Comparison of ENCODE assay signal across 8 cellular contexts in genomic region chr12:50764861-50765324, GRCh38. TPM values are rescaled to one million over a fixed set of nuclear protein-coding genes. Genes with fewer than 3 reads are reported as not detected.
DNase-seq lines count a peak whose midpoint lies in the region; ATAC-seq and TF ChIP-seq lines count a peak whose summit lies in the region.

No MANE protein-coding gene starts in this region.

- peak overlapping the region; percentile 93 to 97 (median 93) for H3K27ac Mint-ChIP-seq in CD4-positive, CD25-positive, alpha-beta regulatory T cell
- H3K27ac Mint-ChIP-seq in T-helper 2 cell treated with Interferon-gamma antibody and Interleukin-4, amounts not matched to agents 5 μg/mL and 100 μg/mL, for 36 hours = peak overlapping the region; percentile 95
- H3K27ac Mint-ChIP-seq in mesothelial cell of epicardium = peak overlapping the region; percentile 86

- no peak for TF ChIP-seq CTCF in mesothelial cell of epicardium (IDR thresholded peaks at IDR 0.05; ENCODE audit: unreplicated experiment)

- peak; percentile 35 to 70 (median 61) for DNase-seq in CD4-positive, CD25-positive, alpha-beta regulatory T cell
- peak; percentile 31 for DNase-seq in HuH-7 (ENCODE audit: low spot score)
- DNase-seq in T-helper 2 cell treated with Interferon-gamma antibody and Interleukin-4, amounts not matched to agents 5 μg/mL and 100 μg/mL, for 36 hours (ENCODE audit: low spot score) = no peak
- peak in 1 of 2 experiments; percentile 23 for DNase-seq in mesothelial cell of epicardium (ENCODE audit: low spot score in 2 of 2, unreplicated experiment in 2 of 2)

- ATAC-seq in CD4-positive, CD25-positive, alpha-beta regulatory T cell (ENCODE audit: low read depth in 2 of 2) = peak; percentile 4 to 9
- ATAC-seq in GM19035 (IDR thresholded peaks at IDR 0.05; ENCODE audit: unreplicated experiment) (peak; percentile 2), HG02970 (IDR thresholded peaks at IDR 0.05; ENCODE audit: low FRiP score, unreplicated experiment) (no peak)

- peaks cover 10% of the 10 kb centered on the region for H3K27me3 Mint-ChIP-seq in CD4-positive, CD25-positive, alpha-beta regulatory T cell
- H3K27me3 Mint-ChIP-seq in T-helper 2 cell treated with Interferon-gamma antibody and Interleukin-4, amounts not matched to agents 5 μg/mL and 100 μg/mL, for 36 hours (ENCODE audit: low read depth) = peaks cover 2% of the 10 kb centered on the region
- no peaks in the 10 kb centered on the region for H3K27me3 Mint-ChIP-seq in mesothelial cell of epicardium (ENCODE audit: low read depth)

- H3K4me3 ChIP-seq in CD4-positive, CD25-positive, alpha-beta regulatory T cell (ENCODE audit: low read depth, low read length) = peak overlapping the region; percentile 94
- peak overlapping the region; percentile 95 for H3K4me3 ChIP-seq in ectodermal cell (ENCODE audit: insufficient read depth, low read depth, low read length)

- no peaks in the 10 kb centered on the region for H3K27me3 ChIP-seq in CD4-positive, CD25-positive, alpha-beta regulatory T cell (ENCODE audit: control insufficient read depth, insufficient read depth, low read length)
- no peaks in the 10 kb centered on the region for H3K27me3 ChIP-seq in ectodermal cell (ENCODE audit: control insufficient read depth, insufficient read depth, low read length, poor library complexity, severe bottlenecking)

- H3K27ac ChIP-seq in CD4-positive, CD25-positive, alpha-beta regulatory T cell (ENCODE audit: insufficient read depth, low read length, poor library complexity, severe bottlenecking) = peak overlapping the region; percentile 89
- H3K27ac ChIP-seq in ectodermal cell (ENCODE audit: insufficient read depth, low read depth, low read length, poor library complexity, severe bottlenecking) = peak overlapping the region; percentile 98
- peak overlapping the region; percentile 89 for H3K27ac ChIP-seq in temporal lobe (ENCODE audit: low read depth, low read length)

- H3K9me3 Mint-ChIP-seq in CD4-positive, CD25-positive, alpha-beta regulatory T cell = peaks cover 0 to 10% (median 0%) of the 10 kb centered on the region in 7 donors
- H3K9me3 Mint-ChIP-seq in T-helper 2 cell treated with Interferon-gamma antibody and Interleukin-4, amounts not matched to agents 5 μg/mL and 100 μg/mL, for 36 hours = no peaks in the 10 kb centered on the region
- H3K9me3 Mint-ChIP-seq in mesothelial cell of epicardium = no peaks in the 10 kb centered on the region

- 2% methylated on average over 17 of the region's 17 CpGs for WGBS in ectodermal cell, 2 experiments

- peaks cover 25% of the 10 kb centered on the region for H3K4me1 ChIP-seq in CD4-positive, CD25-positive, alpha-beta regulatory T cell (ENCODE audit: control insufficient read depth, insufficient read depth, low read length, poor library complexity, severe bottlenecking)
- no peaks in the 10 kb centered on the region for H3K4me1 ChIP-seq in ectodermal cell (ENCODE audit: control insufficient read depth, insufficient read depth, low read length)

- no peaks in the 10 kb centered on the region for H3K36me3 ChIP-seq in CD4-positive, CD25-positive, alpha-beta regulatory T cell (ENCODE audit: control insufficient read depth, insufficient read depth, low read length)
- no peaks in the 10 kb centered on the region for H3K36me3 ChIP-seq in ectodermal cell (ENCODE audit: control insufficient read depth, insufficient read depth, low read length)

- peak overlapping the region; percentile 86 to 96 (median 92) for H3K4me3 Mint-ChIP-seq in CD4-positive, CD25-positive, alpha-beta regulatory T cell
- peak overlapping the region; percentile 93 for H3K4me3 Mint-ChIP-seq in T-helper 2 cell treated with Interferon-gamma antibody and Interleukin-4, amounts not matched to agents 5 μg/mL and 100 μg/mL, for 36 hours
- peak overlapping the region; percentile 84 for H3K4me3 Mint-ChIP-seq in mesothelial cell of epicardium

- H3K36me3 Mint-ChIP-seq in CD4-positive, CD25-positive, alpha-beta regulatory T cell = no peaks in the 10 kb centered on the region
- H3K36me3 Mint-ChIP-seq in T-helper 2 cell treated with Interferon-gamma antibody and Interleukin-4, amounts not matched to agents 5 μg/mL and 100 μg/mL, for 36 hours (ENCODE audit: low read depth) = peaks cover 18% of the 10 kb centered on the region
- peaks cover 5% of the 10 kb centered on the region for H3K36me3 Mint-ChIP-seq in mesothelial cell of epicardium

- no peaks in the 10 kb centered on the region for H3K9me3 ChIP-seq in CD4-positive, CD25-positive, alpha-beta regulatory T cell (ENCODE audit: control insufficient read depth in 2 of 2, low read length in 2 of 2)
- no peaks in the 10 kb centered on the region for H3K9me3 ChIP-seq in ectodermal cell (ENCODE audit: control insufficient read depth, low read length)

- peaks cover 19 to 48% (median 30%) of the 10 kb centered on the region in 4 donors for H3K4me1 Mint-ChIP-seq in CD4-positive, CD25-positive, alpha-beta regulatory T cell
- peaks cover 33% of the 10 kb centered on the region for H3K4me1 Mint-ChIP-seq in T-helper 2 cell treated with Interferon-gamma antibody and Interleukin-4, amounts not matched to agents 5 μg/mL and 100 μg/mL, for 36 hours (ENCODE audit: low read depth)
- H3K4me1 Mint-ChIP-seq in mesothelial cell of epicardium = peaks cover 33% of the 10 kb centered on the region

RNA-seq across cellular contexts. Expression of gene ATF1, which starts 1.0 kb away (rescaled TPM):
- total RNA-seq in CD4-positive, CD25-positive, alpha-beta regulatory T cell = 30.6 TPM
- polyA plus RNA-seq in CD4-positive, CD25-positive, alpha-beta regulatory T cell = 10 to 100 TPM; 47.3 to 56.1 (median 52.5) TPM
- polyA plus RNA-seq in ectodermal cell (2013, experiment 1 of 4) = 29.0 TPM
- polyA plus RNA-seq in ectodermal cell (2013, experiment 2 of 4) = 28.2 TPM
- polyA plus RNA-seq in ectodermal cell (2013, experiment 3 of 4) = 21.4 TPM
- polyA plus RNA-seq in ectodermal cell (2013, experiment 4 of 4) = 25.6 TPM
- 25.6 to 30.5 TPM (median 27.9 TPM) in 3 replicates for total RNA-seq in mesothelial cell of epicardium
- total RNA-seq in temporal lobe = 17.9 TPM
